ENCODE assay signal across 9 cellular contexts in the genomic region with DNA sequence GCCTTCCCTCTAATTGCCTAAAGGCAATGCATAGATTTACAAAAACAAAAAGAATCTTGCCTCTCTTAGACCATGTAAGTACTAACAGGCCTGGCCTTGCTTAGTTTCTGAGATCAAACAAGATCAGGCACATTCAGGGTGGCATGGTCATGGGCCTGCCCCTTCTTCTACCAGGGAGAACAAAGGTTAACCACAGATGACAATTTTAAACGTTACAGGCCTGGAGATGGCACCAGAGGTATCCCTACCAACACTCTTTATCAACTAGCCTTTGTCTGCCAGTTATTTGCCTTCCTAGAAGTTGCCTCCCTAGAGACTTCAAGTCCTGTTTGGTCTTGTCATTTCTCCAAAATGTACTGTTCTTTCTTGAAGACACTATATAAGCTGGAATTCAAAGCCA.
DNase-seq lines count a peak whose midpoint lies in the region; ATAC-seq and TF ChIP-seq lines count a peak whose summit lies in the region.
"Had no signal": no experiment of that assay in that cellular context is flagged by ENCODE, and none has a peak within 500 bp of the region (broad histone marks: within the 10 kb centered on the region; RNA-seq: fewer than 3 reads in every experiment).

No MANE protein-coding gene starts in this region.

- no peak overlapping the region for H3K27ac Mint-ChIP-seq in stimulated activated naive B cell treated with anti-CD40 and anti-IgM and Interleukin-4, amounts not matched to agents 10 μg/mL and 1 μg/mL and 100 μg/mL, for 72 hours

- BruUV-seq in OCI-LY7 (replicated peaks; lab: Mats Ljungman, UMichigan), result no TSS peak

- no peaks in the 10 kb centered on the region for H3K9me2 ChIP-seq in OCI-LY7 (ENCODE audit: insufficient read depth, low read length)

- no peak overlapping the region for H3K4me3 Mint-ChIP-seq in stimulated activated naive B cell treated with anti-CD40 and anti-IgM and Interleukin-4, amounts not matched to agents 10 μg/mL and 1 μg/mL and 100 μg/mL, for 72 hours

- H3K4me3 ChIP-seq in right atrium auricular region (no peak overlapping the region), OCI-LY7 (ENCODE audit: low read depth, low read length, poor library complexity, severe bottlenecking) (no peak overlapping the region)

- H3K36me3 ChIP-seq in right atrium auricular region, result no peaks in the 10 kb centered on the region
- H3K36me3 ChIP-seq in OCI-LY7 (ENCODE audit: insufficient read depth, low read length), result no peaks in the 10 kb centered on the region

- TF ChIP-seq CTCF in right atrium auricular region (IDR thresholded peaks at IDR 0.05), result peak in 1 of 2 donors; percentile 57
- no peak for TF ChIP-seq CTCF in OCI-LY7 (conservative IDR thresholded peaks at IDR 0.05; ENCODE audit: low read length)

- no peaks in the 10 kb centered on the region for H3K27me3 ChIP-seq in right atrium auricular region

- no peaks in the 10 kb centered on the region for H3K36me3 Mint-ChIP-seq in stimulated activated naive B cell treated with anti-CD40 and anti-IgM and Interleukin-4, amounts not matched to agents 10 μg/mL and 1 μg/mL and 100 μg/mL, for 72 hours

- H3K27me3 Mint-ChIP-seq in stimulated activated naive B cell treated with anti-CD40 and anti-IgM and Interleukin-4, amounts not matched to agents 10 μg/mL and 1 μg/mL and 100 μg/mL, for 72 hours, result no peaks in the 10 kb centered on the region

- no peak for DNase-seq in Right ventricle myocardium inferior (ENCODE audit: missing footprints)
- no peak for DNase-seq in right atrium auricular region (ENCODE audit: low spot score)
- DNase-seq in NCI-H2196 treated with DMSO at 0.1 percent for 48 hours (lab: John Stamatoyannopoulos, UW; ENCODE audit: unreplicated experiment), result peak; percentile 4
- peak; percentile 38 for DNase-seq in fibroblast of peridontal ligament (ENCODE audit: extremely low read depth)
- no peak for DNase-seq in stimulated activated naive B cell treated with anti-CD40 and anti-IgM and Interleukin-4, amounts not matched to agents 10 μg/mL and 1 μg/mL and 100 μg/mL, for 72 hours
- DNase-seq in SHP77 (lab: John Stamatoyannopoulos, UW), result no peak
- DNase-seq in OCI-LY7 (ENCODE audit: low spot score), result no peak

- no peaks in the 10 kb centered on the region for H3K9me3 ChIP-seq in right atrium auricular region
- H3K9me3 ChIP-seq in OCI-LY7 (ENCODE audit: low read length), result no peaks in the 10 kb centered on the region
- H3K9me3 ChIP-seq: Caco-2 had no signal

- H3K9me3 Mint-ChIP-seq in stimulated activated naive B cell treated with anti-CD40 and anti-IgM and Interleukin-4, amounts not matched to agents 10 μg/mL and 1 μg/mL and 100 μg/mL, for 72 hours, result no peaks in the 10 kb centered on the region

- POLR2A ChIA-PET in OCI-LY7 (lab: Charles Lee), result no interaction called here

- ATAC-seq in Right ventricle myocardium inferior, result peak; percentile 73
- peak; percentile 67 to 71 for ATAC-seq in stimulated activated naive B cell treated with anti-CD40 and anti-IgM and Interleukin-4, amounts not matched to agents 10 μg/mL and 1 μg/mL and 100 μg/mL, for 72 hours (replicated peaks)
- no peak for ATAC-seq in HG03135 (IDR thresholded peaks at IDR 0.05; ENCODE audit: unreplicated experiment)

- H2AFZ ChIP-seq in OCI-LY7 (ENCODE audit: low read length), result no peak overlapping the region

- CTCF ChIA-PET in OCI-LY7 (lab: Charles Lee; ENCODE audit: unreplicated experiment), result no interaction called here

- no peak overlapping the region for H3K4me2 ChIP-seq in OCI-LY7 (ENCODE audit: low read length)

- H3K79me2 ChIP-seq in OCI-LY7 (ENCODE audit: insufficient read depth, low read depth, low read length), result no peaks in the 10 kb centered on the region

- H4K20me1 ChIP-seq in OCI-LY7 (ENCODE audit: insufficient read depth, low read length), result no peaks in the 10 kb centered on the region

- H3K4me1 Mint-ChIP-seq in stimulated activated naive B cell treated with anti-CD40 and anti-IgM and Interleukin-4, amounts not matched to agents 10 μg/mL and 1 μg/mL and 100 μg/mL, for 72 hours, result no peaks in the 10 kb centered on the region

- intact Hi-C loops in Right ventricle myocardium inferior (cut with DNase I) (loop anchor here (5.0 to 10.0 kb wide), 2 partner anchors 181 to 459 kb away; no protein-coding TSS in a partner anchor), OCI-LY7 (cut with micrococcal nuclease; ENCODE audit: unreplicated experiment) (no loop called here)

- H3K27ac ChIP-seq in right atrium auricular region (no peak overlapping the region), OCI-LY7 (ENCODE audit: low read depth, low read length, poor library complexity, severe bottlenecking) (no peak overlapping the region)

- H3K4me1 ChIP-seq in right atrium auricular region (peaks cover 0 to 31% of the 10 kb centered on the region in 2 donors), OCI-LY7 (ENCODE audit: insufficient read depth, low read length, poor library complexity, severe bottlenecking) (no peaks in the 10 kb centered on the region)
- H3K4me1 ChIP-seq: Caco-2 had no signal

Comparison
In these comparisons a context has a peak if more than half of its experiments do, and no peak if none do; other contexts are left out.
1. DNase-seq: peak in NCI-H2196 treated with DMSO at 0.1 percent for 48 hours (single experiment) and fibroblast of peridontal ligament (single experiment); none in Right ventricle myocardium inferior (single experiment), right atrium auricular region (single experiment), stimulated activated naive B cell treated with anti-CD40 and anti-IgM and Interleukin-4, amounts not matched to agents 10 μg/mL and 1 μg/mL and 100 μg/mL, for 72 hours (single experiment), SHP77 (0 of 2) and OCI-LY7 (single experiment).